8 cellular contexts compared by ENCODE assay signal in genomic region chr7:105678811-105679495, GRCh38.
DNase-seq lines count a peak whose midpoint lies in the region; TF ChIP-seq lines count a peak whose summit lies in the region.

No MANE protein-coding gene starts in this region.

- peak overlapping the region; percentile 71 for H3K4me3 Mint-ChIP-seq in activated naive CD8-positive, alpha-beta T cell treated with anti-CD3 and anti-CD28 coated beads for 36 hours

- H3K4me1 Mint-ChIP-seq in activated naive CD8-positive, alpha-beta T cell treated with anti-CD3 and anti-CD28 coated beads for 36 hours, result peaks cover 52% of the 10 kb centered on the region

- peak; percentile 67 for DNase-seq in activated CD8-positive, alpha-beta memory T cell treated with anti-CD3 and anti-CD28 coated beads for 24 hours
- DNase-seq in activated CD8-positive, alpha-beta memory T cell treated with anti-CD3 and anti-CD28 coated beads, Interleukin-2, amount 50 U/mL, for 4 hours, result no peak
- DNase-seq in activated naive CD8-positive, alpha-beta T cell treated with anti-CD3 and anti-CD28 coated beads for 36 hours, result no peak
- peak; percentile 46 for DNase-seq in hepatic stellate cell (ENCODE audit: low spot score)
- DNase-seq in spleen, result peak; percentile 91
- DNase-seq in COR-L47 (lab: John Stamatoyannopoulos, UW), result no peak
- DNase-seq in SK-N-DZ (ENCODE audit: low spot score), result no peak

- 14 to 43% (median 16%) methylated on average over 22 to 25 of the region's 25 CpGs for WGBS in spleen, 5 donors

- H3K27me3 ChIP-seq in spleen (replicated peaks in 1 of 7), result no peaks in the 10 kb centered on the region

- H3K4me3 ChIP-seq in spleen, result peak overlapping the region; percentile 20 to 71 (median 42)

- TF ChIP-seq CTCF in spleen (IDR thresholded peaks at IDR 0.05 in 8 of 11, conservative IDR thresholded peaks at IDR 0.05 in 3 of 11), result no peak

- no peak for TF ChIP-seq POLR2A in spleen (IDR thresholded peaks at IDR 0.05)

- H3K9me3 ChIP-seq in KOPT-K1 (ENCODE audit: insufficient read depth, low read length, poor library complexity, severe bottlenecking) (no peaks in the 10 kb centered on the region), spleen (no peaks in the 10 kb centered on the region)

- peaks cover 24 to 81% (median 55%) of the 10 kb centered on the region in 6 donors for H3K4me1 ChIP-seq in spleen

- peak overlapping the region; percentile 84 for H3K27ac Mint-ChIP-seq in activated naive CD8-positive, alpha-beta T cell treated with anti-CD3 and anti-CD28 coated beads for 36 hours

- H3K27ac ChIP-seq in KOPT-K1 (ENCODE audit: low read depth, low read length, poor library complexity, severe bottlenecking), result peak overlapping the region; percentile 94
- peak overlapping the region; percentile 66 to 88 (median 78) for H3K27ac ChIP-seq in spleen

- peaks cover 6% of the 10 kb centered on the region for H3K36me3 Mint-ChIP-seq in activated naive CD8-positive, alpha-beta T cell treated with anti-CD3 and anti-CD28 coated beads for 36 hours

- no peaks in the 10 kb centered on the region for H3K27me3 Mint-ChIP-seq in activated naive CD8-positive, alpha-beta T cell treated with anti-CD3 and anti-CD28 coated beads for 36 hours

- intact Hi-C loops in spleen (cut with DNase I; ENCODE audit: low total_unique reads), result no loop called here

- no peaks in the 10 kb centered on the region for H3K9me3 Mint-ChIP-seq in activated naive CD8-positive, alpha-beta T cell treated with anti-CD3 and anti-CD28 coated beads for 36 hours

- H3K36me3 ChIP-seq in KOPT-K1 (ENCODE audit: insufficient read depth, low read length), result no peaks in the 10 kb centered on the region
- H3K36me3 ChIP-seq in spleen, result no peaks in the 10 kb centered on the region

Comparison
In these comparisons a context has a peak if more than half of its experiments do, and no peak if none do; other contexts are left out.
1. DNase-seq: peak in activated CD8-positive, alpha-beta memory T cell treated with anti-CD3 and anti-CD28 coated beads for 24 hours (single experiment), hepatic stellate cell (single experiment) and spleen (single experiment); none in activated CD8-positive, alpha-beta memory T cell treated with anti-CD3 and anti-CD28 coated beads, Interleukin-2, amount 50 U/mL, for 4 hours (single experiment), activated naive CD8-positive, alpha-beta T cell treated with anti-CD3 and anti-CD28 coated beads for 36 hours (single experiment), COR-L47 (single experiment) and SK-N-DZ (single experiment).